20 cellular contexts compared by ENCODE assay signal in the genomic region with DNA sequence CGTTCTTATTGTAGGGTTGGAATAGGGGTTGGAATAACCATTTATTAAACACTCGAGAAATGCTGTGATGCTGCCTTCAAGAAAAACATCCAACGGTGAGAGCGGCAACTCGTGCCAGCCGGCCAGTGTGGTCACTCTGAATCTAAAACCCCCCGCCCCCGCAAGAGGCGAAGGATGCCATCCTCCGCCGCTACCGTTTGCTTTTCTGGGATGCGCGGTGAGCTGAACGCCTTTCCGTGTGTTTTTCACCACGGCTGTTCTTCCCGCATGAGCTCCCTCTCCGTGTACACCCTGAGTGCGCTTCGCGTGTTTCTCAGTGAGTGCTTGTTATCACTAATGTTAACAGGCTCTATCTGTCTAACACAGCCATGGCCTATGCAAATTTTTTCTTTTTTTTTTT. TPM values are rescaled to one million over a fixed set of nuclear protein-coding genes. Genes with fewer than 3 reads are reported as not detected.
"Had no signal": no experiment of that assay in that cellular context is flagged by ENCODE, and none has a peak within 500 bp of the region (broad histone marks: within the 10 kb centered on the region; RNA-seq: fewer than 3 reads in every experiment).

No MANE protein-coding gene starts in this region.

- H3K9me3 ChIP-seq: esophagus muscularis mucosa, gastroesophageal sphincter, heart left ventricle, left lung, lower lobe of right lung had no signal

- H2AFZ ChIP-seq: hepatocyte had no signal

- DNase-seq: dermis blood vessel endothelial cell; dorsolateral prefrontal cortex; effector CD4-positive, alpha-beta T cell; effector memory CD4-positive, alpha-beta T cell; foreskin keratinocyte; heart left ventricle; hypothalamus; immature natural killer cell; left cardiac atrium; left lung; lower lobe of right lung; mesenchymal stem cell; midbrain had no signal

- H3K27me3 ChIP-seq: dorsolateral prefrontal cortex, esophagus muscularis mucosa, foreskin keratinocyte, gastroesophageal sphincter, heart left ventricle, hepatocyte, left lung had no signal

- H3K4me2 ChIP-seq: hepatocyte had no signal

- H3K27ac ChIP-seq: coronary artery, dorsolateral prefrontal cortex, esophagus muscularis mucosa, foreskin keratinocyte, gastroesophageal sphincter, heart left ventricle, hepatocyte, left lung, lower lobe of right lung had no signal

- ATAC-seq: foreskin keratinocyte, gastroesophageal sphincter, heart left ventricle, left cardiac atrium, left lung, lower lobe of right lung had no signal

- H3K4me3 Mint-ChIP-seq: immature natural killer cell had no signal

- H3K4me3 ChIP-seq: coronary artery, dorsolateral prefrontal cortex, esophagus muscularis mucosa, gastroesophageal sphincter, heart left ventricle, hepatocyte, left lung, lower lobe of right lung had no signal

- H3K27ac Mint-ChIP-seq: immature natural killer cell had no signal

- H3K79me2 ChIP-seq: hepatocyte had no signal

- H3K4me1 ChIP-seq: esophagus muscularis mucosa, foreskin keratinocyte, heart left ventricle, left lung, lower lobe of right lung had no signal

RNA-seq across cellular contexts. Expression of gene RIPK4, which starts 42.0 kb away (rescaled TPM):
- total RNA-seq: endothelial cell of umbilical vein, fibroblast of villous mesenchyme, frontal cortex had no signal
